In genomic region chr12:3596703-3597472, GRCh38 we compare ENCODE assay signal across 29 cellular contexts.
"Had no signal": no experiment of that assay in that cellular context is flagged by ENCODE, and none has a peak within 500 bp of the region (broad histone marks: within the 10 kb centered on the region; RNA-seq: fewer than 3 reads in every experiment).

No MANE protein-coding gene starts in this region.

- H3K27ac ChIP-seq: RWPE1 had no signal

- H3K4me1 Mint-ChIP-seq: activated CD8-positive, alpha-beta memory T cell treated with anti-CD3 and anti-CD28 coated beads, Interleukin-2, amount 10 ng/mL, durations not matched to agents 7 days and 5 days had no signal

- DNase-seq: activated CD4-positive, alpha-beta T cell treated with anti-CD3 and anti-CD28 coated beads for 48 hours; activated CD4-positive, alpha-beta T cell treated with anti-CD3 and anti-CD28 coated beads, Interleukin-2, amount 50 U/mL, for 48 hours; activated CD4-positive, CD25-positive, alpha-beta regulatory T cell treated with anti-CD3 and anti-CD28 coated beads, Interleukin-2, amount 50 U/mL, for 72 hours; activated CD8-positive, alpha-beta memory T cell treated with anti-CD3 and anti-CD28 coated beads, Interleukin-2, amount 10 ng/mL, durations not matched to agents 7 days and 5 days; activated gamma-delta T cell; activated naive CD4-positive, alpha-beta T cell treated with anti-CD3 and anti-CD28 coated beads for 36 hours; activated T-cell treated with anti-CD3 and anti-CD28 coated beads, Interleukin-2, amount 50 U/mL, for 24 hours; amygdala; IMR-90; KG1; NCI-H1092; NCI-H1417; NCI-H1930; NCI-H2171; NCI-H2227 treated with DMSO at 0.1 percent for 48 hours; NCI-H446 treated with DMSO at 0.1 percent for 48 hours; NCI-H524 treated with DMSO at 0.1 percent for 48 hours; NCI-H774; NK-92 treated with Interleukin-12 subunit alpha and Interleukin-12 subunit beta, amount 100 ng/mL, for 24 hours; OCI-M1; SIG-M5; T-helper 17 cell; T-helper 9 cell had no signal

- H3K27me3 Mint-ChIP-seq: activated CD8-positive, alpha-beta memory T cell treated with anti-CD3 and anti-CD28 coated beads, Interleukin-2, amount 10 ng/mL, durations not matched to agents 7 days and 5 days; activated naive CD8-positive, alpha-beta T cell had no signal

- H3K27ac Mint-ChIP-seq: activated CD8-positive, alpha-beta memory T cell treated with anti-CD3 and anti-CD28 coated beads, Interleukin-2, amount 10 ng/mL, durations not matched to agents 7 days and 5 days; activated naive CD4-positive, alpha-beta T cell treated with anti-CD3 and anti-CD28 coated beads for 36 hours; activated naive CD8-positive, alpha-beta T cell; activated T-cell treated with anti-CD3 and anti-CD28 coated beads, Interleukin-2, amount 50 U/mL, for 24 hours; activated T-helper 1 cell treated with anti-CD3 and anti-CD28 coated beads, Interleukin-12 subunit alpha, Interleukin-12 subunit beta, Interleukin-2, Interleukin-4 antibody, amounts not matched to agents 30 ng/mL and 10 ng/mL and 1 ng/mL, durations not matched to agents 14 hours and 24 hours and 36 hours; WTC11 had no signal

- ATAC-seq: activated CD8-positive, alpha-beta memory T cell treated with anti-CD3 and anti-CD28 coated beads, Interleukin-2, amount 10 ng/mL, durations not matched to agents 7 days and 5 days; Panc1; T-helper 17 cell; WTC11 had no signal

- H3K36me3 Mint-ChIP-seq: activated CD8-positive, alpha-beta memory T cell treated with anti-CD3 and anti-CD28 coated beads, Interleukin-2, amount 10 ng/mL, durations not matched to agents 7 days and 5 days; activated naive CD8-positive, alpha-beta T cell; brain; WTC11 had no signal

- H3K4me3 Mint-ChIP-seq: activated CD8-positive, alpha-beta memory T cell treated with anti-CD3 and anti-CD28 coated beads, Interleukin-2, amount 10 ng/mL, durations not matched to agents 7 days and 5 days; activated naive CD4-positive, alpha-beta T cell treated with anti-CD3 and anti-CD28 coated beads for 36 hours; activated naive CD8-positive, alpha-beta T cell; activated T-cell treated with anti-CD3 and anti-CD28 coated beads, Interleukin-2, amount 50 U/mL, for 24 hours; activated T-helper 1 cell treated with anti-CD3 and anti-CD28 coated beads, Interleukin-12 subunit alpha, Interleukin-12 subunit beta, Interleukin-2, Interleukin-4 antibody, amounts not matched to agents 30 ng/mL and 10 ng/mL and 1 ng/mL, durations not matched to agents 14 hours and 24 hours and 36 hours; brain; WTC11 had no signal

- H3K9me3 Mint-ChIP-seq: activated naive CD4-positive, alpha-beta T cell treated with anti-CD3 and anti-CD28 coated beads for 36 hours; activated T-cell treated with anti-CD3 and anti-CD28 coated beads, Interleukin-2, amount 50 U/mL, for 24 hours; activated T-helper 1 cell treated with anti-CD3 and anti-CD28 coated beads, Interleukin-12 subunit alpha, Interleukin-12 subunit beta, Interleukin-2, Interleukin-4 antibody, amounts not matched to agents 30 ng/mL and 10 ng/mL and 1 ng/mL, durations not matched to agents 14 hours and 24 hours and 36 hours; brain; WTC11 had no signal
